ENCODE assay signal across 8 cellular contexts in genomic region chr19:13718733-13719132, GRCh38. TPM values are rescaled to one million over a fixed set of nuclear protein-coding genes. Genes with fewer than 3 reads are reported as not detected.
DNase-seq lines count a peak whose midpoint lies in the region; ATAC-seq and TF ChIP-seq lines count a peak whose summit lies in the region.

No MANE protein-coding gene starts in this region.

- peak; percentile 48 for DNase-seq in BE2C
- DNase-seq in NCI-H1105 treated with DMSO at 0.1 percent for 48 hours (lab: John Stamatoyannopoulos, UW): peak; percentile 80
- DNase-seq in SJCRH30: peak; percentile 77 to 83
- peak; percentile 35 for DNase-seq in fibroblast of villous mesenchyme (ENCODE audit: low read depth)
- peak in 35 of 49 donors; percentile 0 to 61 (median 23) for DNase-seq in substantia nigra (lab: John Stamatoyannopoulos, UW)
- no peak for DNase-seq in activated naive CD4-positive, alpha-beta T cell treated with anti-CD3 and anti-CD28 coated beads, Interleukin-2, amount 50 U/mL, for 16 hours
- no peak for DNase-seq in mesothelial cell of epicardium (ENCODE audit: low spot score in 2 of 2, unreplicated experiment in 2 of 2)

- no peaks in the 10 kb centered on the region for H3K36me3 ChIP-seq in BE2C
- H3K36me3 ChIP-seq in SJCRH30: no peaks in the 10 kb centered on the region

- H3K36me3 Mint-ChIP-seq in mesothelial cell of epicardium: no peaks in the 10 kb centered on the region

- peaks cover 6% of the 10 kb centered on the region for H3K9me3 Mint-ChIP-seq in mesothelial cell of epicardium

- H3K27me3 ChIP-seq in BE2C (no peaks in the 10 kb centered on the region), SJCRH30 (0 out of 2 replicates have a peak, but pooled peaks cover 4% of the 10 kb centered on the region)

- no peak overlapping the region for H3K27ac ChIP-seq in SJCRH30
- H3K27ac ChIP-seq in substantia nigra (ENCODE audit: low read depth, low read length, poor library complexity, severe bottlenecking): no peak overlapping the region

- H3K4me1 Mint-ChIP-seq in mesothelial cell of epicardium: no peaks in the 10 kb centered on the region

- no peak overlapping the region for H3K27ac Mint-ChIP-seq in mesothelial cell of epicardium

- TF ChIP-seq CTCF in BE2C (IDR thresholded peaks at IDR 0.05; ENCODE audit: low read depth, low read length) (peak; percentile 47), fibroblast of villous mesenchyme (IDR thresholded peaks at IDR 0.05; ENCODE audit: insufficient read depth, low read depth, low read length) (peak; percentile 30), mesothelial cell of epicardium (IDR thresholded peaks at IDR 0.05; ENCODE audit: unreplicated experiment) (no peak)

- H3K4me3 ChIP-seq in BE2C (ENCODE audit: low read depth, low read length) (no peak overlapping the region), SJCRH30 (no peak overlapping the region), fibroblast of villous mesenchyme (ENCODE audit: low read depth, low read length) (no peak overlapping the region)

- H3K4me3 Mint-ChIP-seq in mesothelial cell of epicardium: no peak overlapping the region

- no peaks in the 10 kb centered on the region for H3K4me1 ChIP-seq in BE2C
- no peaks in the 10 kb centered on the region for H3K4me1 ChIP-seq in SJCRH30

- peaks cover 30% of the 10 kb centered on the region for H3K27me3 Mint-ChIP-seq in mesothelial cell of epicardium (ENCODE audit: low read depth)

- H3K9me3 ChIP-seq in BE2C: no peaks in the 10 kb centered on the region; the same call in 1 of the 2 replicates
- peaks cover 9% of the 10 kb centered on the region for H3K9me3 ChIP-seq in SJCRH30 (replicated peaks)

- no peak for ATAC-seq in HG03025 (IDR thresholded peaks at IDR 0.05; ENCODE audit: low FRiP score, unreplicated experiment)

RNA-seq across cellular contexts. Expression of gene MRI1, which starts 45.6 kb away (rescaled TPM):
- polyA plus RNA-seq in BE2C (2012; ENCODE audit: insufficient read depth, insufficient read length, low read depth): 15.3 TPM
- 35.4 and 37.2 TPM in 2 replicates for total RNA-seq in SJCRH30 (2014; rRNA removed; shearing (Covaris generic))
- total RNA-seq in fibroblast of villous mesenchyme (27.2 and 44.1 TPM in 2 replicates), mesothelial cell of epicardium (27.6 to 29.0 TPM (median 28.7 TPM) in 3 replicates)

RNA-seq across cellular contexts. Expression of gene C19orf53, which starts 55.5 kb away (rescaled TPM):
- polyA plus RNA-seq in BE2C (2012; ENCODE audit: insufficient read depth, insufficient read length, low read depth): 918 TPM
- 208 and 228 TPM in 2 replicates for total RNA-seq in SJCRH30 (2014; rRNA removed; shearing (Covaris generic))
- 37.6 and 63.1 TPM in 2 replicates for total RNA-seq in fibroblast of villous mesenchyme
- 68.9 to 79.1 TPM (median 74.9 TPM) in 3 replicates for total RNA-seq in mesothelial cell of epicardium

Comparison
In these comparisons a context has a peak if more than half of its experiments do, and no peak if none do; other contexts are left out.
1. DNase-seq: peak in BE2C (single experiment), NCI-H1105 treated with DMSO at 0.1 percent for 48 hours (single experiment), SJCRH30 (2 of 2), fibroblast of villous mesenchyme (single experiment) and substantia nigra (35 of 49); none in activated naive CD4-positive, alpha-beta T cell treated with anti-CD3 and anti-CD28 coated beads, Interleukin-2, amount 50 U/mL, for 16 hours (single experiment) and mesothelial cell of epicardium (0 of 2).